Comparison of ENCODE assay signal across 18 cellular contexts in the genomic region with DNA sequence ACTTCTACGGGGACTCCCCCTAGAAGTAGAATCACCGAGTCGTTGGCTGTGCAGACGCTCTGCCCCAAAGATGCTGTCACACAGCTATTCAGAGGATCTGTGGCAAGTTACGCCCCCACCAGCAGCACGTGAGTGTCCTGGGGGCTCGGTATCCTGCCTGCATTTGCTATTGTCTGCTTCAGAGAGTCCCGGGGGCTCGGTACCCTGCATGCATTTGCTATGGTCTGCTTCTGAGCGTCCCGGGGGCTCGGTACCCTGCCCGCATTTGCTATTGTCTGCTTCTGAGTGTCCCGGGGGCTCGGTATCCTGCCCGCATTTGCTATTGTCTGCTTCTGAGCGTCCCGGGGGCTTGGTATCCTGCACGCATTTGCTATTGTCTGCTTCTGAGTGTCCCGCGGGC. TPM values are rescaled to one million over a fixed set of nuclear protein-coding genes. Genes with fewer than 3 reads are reported as not detected.
DNase-seq lines count a peak whose midpoint lies in the region; ATAC-seq, FAIRE-seq and TF ChIP-seq lines count a peak whose summit lies in the region.
"Had no signal": no experiment of that assay in that cellular context is flagged by ENCODE, and none has a peak within 500 bp of the region (broad histone marks: within the 10 kb centered on the region; RNA-seq: fewer than 3 reads in every experiment).

No MANE protein-coding gene starts in this region.

- TF ChIP-seq RAD21 in SK-N-SH (IDR thresholded peaks at IDR 0.05; ENCODE audit: low read length) = no peak

- no peak overlapping the region for H3K4me3 Mint-ChIP-seq in astrocyte (ENCODE audit: unreplicated experiment)

- WGBS in SK-N-SH (ENCODE audit: low lambda C conversion rate) = 81% methylated on average over 17 of the region's 21 CpGs

- ATAC-seq in SK-N-SH treated with all-trans-retinoic acid at 6 μM for 48 hours (no peak), lower lobe of right lung (no peak), upper lobe of right lung (no peak), GM21619 (IDR thresholded peaks at IDR 0.05; ENCODE audit: unreplicated experiment) (no peak), HG02970 (IDR thresholded peaks at IDR 0.05; ENCODE audit: low FRiP score, unreplicated experiment) (no peak)
- ATAC-seq: GM12878 had no signal

- H3K36me3 ChIP-seq in SK-N-SH (replicated peaks in 1 of 2; ENCODE audit: control insufficient read depth in 1 of 2, insufficient read depth in 2 of 2, low read length in 1 of 2) = no peaks in the 10 kb centered on the region
- no peaks in the 10 kb centered on the region for H3K36me3 ChIP-seq in astrocyte (ENCODE audit: insufficient read depth, low read length)
- no peaks in the 10 kb centered on the region for H3K36me3 ChIP-seq in lower lobe of right lung
- no peaks in the 10 kb centered on the region for H3K36me3 ChIP-seq in upper lobe of right lung
- H3K36me3 ChIP-seq: Peyer's patch had no signal

- H3K4me2 ChIP-seq in SK-N-SH (no peak overlapping the region), astrocyte (ENCODE audit: low read length) (peak overlapping the region; percentile 37)

- H3K79me2 ChIP-seq in SK-N-SH (ENCODE audit: insufficient read depth) = no peaks in the 10 kb centered on the region
- H3K79me2 ChIP-seq in astrocyte (ENCODE audit: insufficient read depth, low read length) = no peaks in the 10 kb centered on the region

- H3K9me3 ChIP-seq in SK-N-SH = no peaks in the 10 kb centered on the region
- no peaks in the 10 kb centered on the region for H3K9me3 ChIP-seq in astrocyte (ENCODE audit: insufficient read depth, low read depth, low read length)
- no peaks in the 10 kb centered on the region for H3K9me3 ChIP-seq in lower lobe of right lung
- no peaks in the 10 kb centered on the region for H3K9me3 ChIP-seq in upper lobe of right lung
- H3K9me3 ChIP-seq: Peyer's patch had no signal

- H3K27ac ChIP-seq in SK-N-SH (ENCODE audit: low read depth in 2 of 2, low read length in 1 of 2) = no peak overlapping the region
- H3K27ac ChIP-seq in astrocyte (ENCODE audit: low read depth, low read length) = no peak overlapping the region
- no peak overlapping the region for H3K27ac ChIP-seq in lower lobe of right lung
- H3K27ac ChIP-seq in upper lobe of right lung = no peak overlapping the region
- H3K27ac ChIP-seq: 22Rv1, C4-2B, Peyer's patch had no signal

- peaks cover 11% of the 10 kb centered on the region for H3K9me3 Mint-ChIP-seq in astrocyte (ENCODE audit: unreplicated experiment)

- DNase-seq in SK-N-SH (peak; percentile 22), astrocyte (ENCODE audit: low read depth) (no peak), lower lobe of right lung (peak; percentile 25), upper lobe of right lung (peak; percentile 50), germinal center (ENCODE audit: low spot score) (no peak)
- DNase-seq: KBM-7, NCI-H1436 treated with DMSO at 0.1 percent for 48 hours, NCI-H2081, NCI-H510A treated with DMSO at 0.1 percent for 48 hours, Peyer's patch had no signal

- H2AFZ ChIP-seq in SK-N-SH (ENCODE audit: low read depth) (no peak overlapping the region), astrocyte (ENCODE audit: low read depth, low read length) (no peak overlapping the region)

- POLR2A ChIA-PET in SK-N-SH (lab: Yijun Ruan, JAX) = no interaction called here

- H3K36me3 Mint-ChIP-seq in astrocyte (ENCODE audit: low read depth, unreplicated experiment) = no peaks in the 10 kb centered on the region

- H3F3A ChIP-seq in SK-N-SH (replicated peaks; ENCODE audit: insufficient read depth) = no peaks in the 10 kb centered on the region

- H3K4me3 ChIP-seq in SK-N-SH (ENCODE audit: low read depth in 2 of 2, low read length in 1 of 2) (no peak overlapping the region), astrocyte (ENCODE audit: insufficient read depth, low read depth, low read length) (no peak overlapping the region), lower lobe of right lung (no peak overlapping the region), upper lobe of right lung (no peak overlapping the region)
- H3K4me3 ChIP-seq: GM12878, Peyer's patch had no signal

- H3K9ac ChIP-seq in SK-N-SH (no peak overlapping the region), astrocyte (ENCODE audit: low read length) (no peak overlapping the region)

- H3K4me1 Mint-ChIP-seq in astrocyte (ENCODE audit: low read depth, unreplicated experiment) = peaks cover 1% of the 10 kb centered on the region

- H4K20me1 ChIP-seq in SK-N-SH (ENCODE audit: insufficient read depth) (no peaks in the 10 kb centered on the region), astrocyte (ENCODE audit: insufficient read depth, low read length) (no peaks in the 10 kb centered on the region)

- CTCF ChIA-PET in SK-N-SH (lab: Yijun Ruan, JAX) = no interaction called here

- H3K4me1 ChIP-seq in SK-N-SH (ENCODE audit: control insufficient read depth in 1 of 2, insufficient read depth in 2 of 2, low read depth in 1 of 2, low read length in 1 of 2) (no peaks in the 10 kb centered on the region; a peak in 1 of 4 replicates), astrocyte (ENCODE audit: insufficient read depth, low read length) (no peaks in the 10 kb centered on the region), lower lobe of right lung (no peaks in the 10 kb centered on the region), upper lobe of right lung (no peaks in the 10 kb centered on the region)
- H3K4me1 ChIP-seq: Peyer's patch had no signal

- TF ChIP-seq CTCF in SK-N-SH (IDR thresholded peaks at IDR 0.05) = no peak
- TF ChIP-seq CTCF in astrocyte (IDR thresholded peaks at IDR 0.05; ENCODE audit: insufficient read depth, low read depth, low read length) = no peak
- TF ChIP-seq CTCF in lower lobe of right lung (IDR thresholded peaks at IDR 0.05) = no peak
- TF ChIP-seq CTCF in upper lobe of right lung (IDR thresholded peaks at IDR 0.05) = no peak

- FAIRE-seq in astrocyte (lab: Jason Lieb, UNC) = no peak
- FAIRE-seq: GM12878, GM18507, HTR-8/SVneo had no signal

- H3K27me3 ChIP-seq in SK-N-SH (ENCODE audit: insufficient read depth) (no peaks in the 10 kb centered on the region), astrocyte (ENCODE audit: insufficient read depth, low read length) (peaks cover 20% of the 10 kb centered on the region), lower lobe of right lung (ENCODE audit: low read depth) (peaks cover 4% of the 10 kb centered on the region), upper lobe of right lung (no peaks in the 10 kb centered on the region)
- H3K27me3 ChIP-seq: Peyer's patch had no signal

- H3K27ac Mint-ChIP-seq in astrocyte (ENCODE audit: unreplicated experiment) = no peak overlapping the region

- intact Hi-C loops in lower lobe of right lung (cut with DNase I) = no loop called here
- intact Hi-C loops in upper lobe of right lung (cut with DNase I) = no loop called here

- peaks cover 17% of the 10 kb centered on the region for H3K27me3 Mint-ChIP-seq in astrocyte (ENCODE audit: low read depth, unreplicated experiment)

- no peak for TF ChIP-seq EP300 in SK-N-SH (IDR thresholded peaks at IDR 0.05; ENCODE audit: borderline replicate concordance in 1 of 2, low read depth in 1 of 2, low read length in 1 of 2)

- H3K9me2 ChIP-seq in SK-N-SH = no peaks in the 10 kb centered on the region

TF ChIP-seq in SK-N-SH, 30 proteins besides CTCF, POLR2A, EP300 and RAD21 (continues in another document):
- TF ChIP-seq CHD2 (IDR thresholded peaks at IDR 0.05; ENCODE audit: low read length, partially characterized antibody) (no peak), GATA2 (CRISPR knock-in tag; IDR thresholded peaks at IDR 0.05) (no peak), RCOR1 (IDR thresholded peaks at IDR 0.05; ENCODE audit: low read length) (no peak), MEF2A (IDR thresholded peaks at IDR 0.05; ENCODE audit: borderline replicate concordance, low read depth) (no peak), FOXM1 (IDR thresholded peaks at IDR 0.05; ENCODE audit: low read depth) (no peak)
- TF ChIP-seq, protein P1, sequence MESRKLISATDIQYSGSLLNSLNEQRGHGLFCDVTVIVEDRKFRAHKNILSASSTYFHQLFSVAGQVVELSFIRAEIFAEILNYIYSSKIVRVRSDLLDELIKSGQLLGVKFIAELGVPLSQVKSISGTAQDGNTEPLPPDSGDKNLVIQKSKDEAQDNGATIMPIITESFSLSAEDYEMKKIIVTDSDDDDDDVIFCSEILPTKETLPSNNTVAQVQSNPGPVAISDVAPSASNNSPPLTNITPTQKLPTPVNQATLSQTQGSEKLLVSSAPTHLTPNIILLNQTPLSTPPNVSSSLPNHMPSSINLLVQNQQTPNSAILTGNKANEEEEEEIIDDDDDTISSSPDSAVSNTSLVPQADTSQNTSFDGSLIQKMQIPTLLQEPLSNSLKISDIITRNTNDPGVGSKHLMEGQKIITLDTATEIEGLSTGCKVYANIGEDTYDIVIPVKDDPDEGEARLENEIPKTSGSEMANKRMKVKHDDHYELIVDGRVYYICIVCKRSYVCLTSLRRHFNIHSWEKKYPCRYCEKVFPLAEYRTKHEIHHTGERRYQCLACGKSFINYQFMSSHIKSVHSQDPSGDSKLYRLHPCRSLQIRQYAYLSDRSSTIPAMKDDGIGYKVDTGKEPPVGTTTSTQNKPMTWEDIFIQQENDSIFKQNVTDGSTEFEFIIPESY (IDR thresholded peaks at IDR 0.05; ENCODE audit: borderline replicate concordance, low read depth) = no peak

TF ChIP-seq in SK-N-SH treated with all-trans-retinoic acid at 6 μM for 48 hours, 23 proteins besides CTCF, POLR2A, EP300 and RAD21 (continues in another document):
- TF ChIP-seq, protein P2, sequence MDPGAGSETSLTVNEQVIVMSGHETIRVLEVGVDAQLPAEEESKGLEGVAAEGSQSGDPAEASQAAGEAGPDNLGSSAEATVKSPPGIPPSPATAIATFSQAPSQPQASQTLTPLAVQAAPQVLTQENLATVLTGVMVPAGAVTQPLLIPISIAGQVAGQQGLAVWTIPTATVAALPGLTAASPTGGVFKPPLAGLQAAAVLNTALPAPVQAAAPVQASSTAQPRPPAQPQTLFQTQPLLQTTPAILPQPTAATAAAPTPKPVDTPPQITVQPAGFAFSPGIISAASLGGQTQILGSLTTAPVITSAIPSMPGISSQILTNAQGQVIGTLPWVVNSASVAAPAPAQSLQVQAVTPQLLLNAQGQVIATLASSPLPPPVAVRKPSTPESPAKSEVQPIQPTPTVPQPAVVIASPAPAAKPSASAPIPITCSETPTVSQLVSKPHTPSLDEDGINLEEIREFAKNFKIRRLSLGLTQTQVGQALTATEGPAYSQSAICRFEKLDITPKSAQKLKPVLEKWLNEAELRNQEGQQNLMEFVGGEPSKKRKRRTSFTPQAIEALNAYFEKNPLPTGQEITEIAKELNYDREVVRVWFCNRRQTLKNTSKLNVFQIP (CRISPR knock-in tag; IDR thresholded peaks at IDR 0.05; ENCODE audit: borderline replicate concordance, low read depth) = no peak
- TF ChIP-seq ISL1 (CRISPR knock-in tag; IDR thresholded peaks at IDR 0.05) = no peak
- TF ChIP-seq PPARA (CRISPR knock-in tag; IDR thresholded peaks at IDR 0.05; ENCODE audit: borderline replicate concordance) = no peak
- TF ChIP-seq SNAI2 (CRISPR knock-in tag; IDR thresholded peaks at IDR 0.05) = no peak
- TF ChIP-seq ZFP30 (CRISPR knock-in tag; IDR thresholded peaks at IDR 0.05) = no peak

RNA-seq across cellular contexts. Expression of a gene that starts 23.8 kb away (rescaled TPM):
- polyA plus RNA-seq in SK-N-SH (2012; rRNA removed) = 0.24 and 0.56 TPM in 2 replicates
- 0.19 and 0.34 TPM in 2 replicates for polyA plus RNA-seq in SK-N-SH (2012; cell fraction: cytosol; rRNA removed)
- polyA plus RNA-seq in SK-N-SH (2012; cell fraction: nucleus; rRNA removed) = 1.3 and 1.7 TPM in 2 replicates
- 17.7 and 29.4 TPM in 2 replicates for total RNA-seq in astrocyte
- total RNA-seq in lower lobe of right lung = 2.0 TPM
- 2.1 TPM for total RNA-seq in upper lobe of right lung

Comparison
In these comparisons a context has a peak if more than half of its experiments do, and no peak if none do; other contexts are left out.
1. DNase-seq: peak in SK-N-SH (single experiment), lower lobe of right lung (single experiment) and upper lobe of right lung (single experiment); none in astrocyte (single experiment) and germinal center (single experiment).